19 cellular contexts compared by ENCODE assay signal in genomic region chrX:106341823-106342222, GRCh38.
DNase-seq lines count a peak whose midpoint lies in the region; TF ChIP-seq lines count a peak whose summit lies in the region.
"Had no signal": no experiment of that assay in that cellular context is flagged by ENCODE, and none has a peak within 500 bp of the region (broad histone marks: within the 10 kb centered on the region; RNA-seq: fewer than 3 reads in every experiment).

No MANE protein-coding gene starts in this region.

- H3K36me3 Mint-ChIP-seq in neural progenitor cell, result peaks cover 1% of the 10 kb centered on the region
- H3K36me3 Mint-ChIP-seq: CD4-positive, CD25-positive, alpha-beta regulatory T cell had no signal

- no peaks in the 10 kb centered on the region for H3K4me1 ChIP-seq in neural progenitor cell
- H3K4me1 ChIP-seq: BE2C, Caco-2 had no signal

- H3K4me3 Mint-ChIP-seq in neural progenitor cell, result no peak overlapping the region
- H3K4me3 Mint-ChIP-seq: CD4-positive, CD25-positive, alpha-beta regulatory T cell had no signal

- H3F3A ChIP-seq in neural progenitor cell (ENCODE audit: low read depth), result no peaks in the 10 kb centered on the region

- DNase-seq in DMS 273 (lab: John Stamatoyannopoulos, UW; ENCODE audit: unreplicated experiment) (peak; percentile 10), DMS 273 treated with DMSO at 0.1 percent for 48 hours (lab: John Stamatoyannopoulos, UW) (no peak), LHCN-M2 (ENCODE audit: low read depth) (peak; percentile 4), astrocyte of the spinal cord (ENCODE audit: low read depth, low spot score) (peak; percentile 23), neural progenitor cell (ENCODE audit: low spot score) (peak; percentile 5), H4 (ENCODE audit: low spot score) (no peak), AG08395 (ENCODE audit: low spot score) (no peak), NK-92 (lab: John Stamatoyannopoulos, UW; ENCODE audit: unreplicated experiment) (no peak)
- DNase-seq: BE2C; Caco-2; CD4-positive, CD25-positive, alpha-beta regulatory T cell; DMS79; HCEC 1CT; MV-4-11; NCI-H1417; NCI-H187; NCI-H345; NCI-H524 treated with DMSO at 0.1 percent for 48 hours had no signal

- no peaks in the 10 kb centered on the region for H3K36me3 ChIP-seq in neural progenitor cell
- H3K36me3 ChIP-seq: BE2C had no signal

- peaks cover 36% of the 10 kb centered on the region for H3K9me3 ChIP-seq in neural progenitor cell (ENCODE audit: low read depth)
- H3K9me3 ChIP-seq: BE2C, Caco-2 had no signal

- H3K4me2 ChIP-seq in neural progenitor cell, result no peak overlapping the region

- no peaks in the 10 kb centered on the region for H4K20me1 ChIP-seq in neural progenitor cell (ENCODE audit: low read depth)

- H3K4me3 ChIP-seq in astrocyte of the spinal cord (ENCODE audit: low read depth, low read length) (no peak overlapping the region), neural progenitor cell (no peak overlapping the region)

- no peaks in the 10 kb centered on the region for H3K27me3 Mint-ChIP-seq in neural progenitor cell (ENCODE audit: insufficient read depth, low read depth)
- H3K27me3 Mint-ChIP-seq: CD4-positive, CD25-positive, alpha-beta regulatory T cell had no signal

- H3K9ac ChIP-seq in neural progenitor cell, result no peak overlapping the region

- no peaks in the 10 kb centered on the region for H3K27me3 ChIP-seq in neural progenitor cell
- H3K27me3 ChIP-seq: BE2C had no signal

- no peak overlapping the region for H3K27ac Mint-ChIP-seq in neural progenitor cell
- H3K27ac Mint-ChIP-seq: CD4-positive, CD25-positive, alpha-beta regulatory T cell had no signal

- in situ Hi-C loops in astrocyte of the spinal cord (cut with HindIII; ENCODE audit: low sequenced_read_pairs), result no loop called here

- TF ChIP-seq CTCF in astrocyte of the spinal cord (IDR thresholded peaks at IDR 0.05; ENCODE audit: low read depth, low read length) (no peak), neural progenitor cell (IDR thresholded peaks at IDR 0.05) (no peak)

- no peaks in the 10 kb centered on the region for H3K4me1 Mint-ChIP-seq in neural progenitor cell
- H3K4me1 Mint-ChIP-seq: CD4-positive, CD25-positive, alpha-beta regulatory T cell had no signal

- no peak overlapping the region for H3K27ac ChIP-seq in neural progenitor cell
- H3K27ac ChIP-seq: 22Rv1 had no signal

- H3K9me3 Mint-ChIP-seq in neural progenitor cell, result peaks cover 16% of the 10 kb centered on the region

- no peaks in the 10 kb centered on the region for H3K79me2 ChIP-seq in neural progenitor cell (ENCODE audit: low read depth)

- no peak overlapping the region for H2AFZ ChIP-seq in neural progenitor cell (replicated peaks)

Comparison
In these comparisons a context has a peak if more than half of its experiments do, and no peak if none do; other contexts are left out.
1. DNase-seq: peak in DMS 273 (single experiment), LHCN-M2 (single experiment), astrocyte of the spinal cord (single experiment) and neural progenitor cell (single experiment); none in DMS 273 treated with DMSO at 0.1 percent for 48 hours (single experiment), H4 (single experiment), AG08395 (single experiment) and NK-92 (single experiment).